ENCODE assay signal across 26 cellular contexts in genomic region chr16:21338537-21339268, GRCh38.
DNase-seq lines count a peak whose midpoint lies in the region; ATAC-seq lines count a peak whose summit lies in the region.
"Had no signal": no experiment of that assay in that cellular context is flagged by ENCODE, and none has a peak within 500 bp of the region (broad histone marks: within the 10 kb centered on the region; RNA-seq: fewer than 3 reads in every experiment).

No MANE protein-coding gene starts in this region.

- intact Hi-C loops in activated CD4-positive, alpha-beta T cell treated with anti-CD3 and anti-CD28 coated beads for 36 hours (cut with DNase I, micrococcal nuclease), result no loop called here
- intact Hi-C loops in activated CD4-positive, alpha-beta T cell treated with anti-CD3 and anti-CD28 coated beads, Interleukin-2, amount 10 ng/mL, durations not matched to agents 24 days and 14 days (cut with micrococcal nuclease), result no loop called here

- H3K27me3 Mint-ChIP-seq in activated CD4-positive, alpha-beta T cell treated with anti-CD3 and anti-CD28 coated beads for 36 hours, result peaks cover 13% of the 10 kb centered on the region
- H3K27me3 Mint-ChIP-seq in activated CD4-positive, alpha-beta T cell treated with anti-CD3 and anti-CD28 coated beads, Interleukin-2, amount 10 ng/mL, durations not matched to agents 24 days and 14 days, result peaks cover 15% of the 10 kb centered on the region
- H3K27me3 Mint-ChIP-seq in stimulated activated naive CD8-positive, alpha-beta T cell treated with anti-CD3 and anti-CD28 coated beads, Interleukin-15, amount 100 ng/mL, for 72 hours, result peaks cover 16% of the 10 kb centered on the region
- H3K27me3 Mint-ChIP-seq: dendritic cell treated with granulocyte-macrophage colony-stimulating factor and Interleukin-4, amounts not matched to agents 40 ng/mL and 50 ng/mL, for 4 days; stimulated activated naive B cell treated with anti-CD40 and anti-IgM and Interleukin-4, amounts not matched to agents 10 μg/mL and 1 μg/mL and 100 μg/mL, for 72 hours had no signal

- ATAC-seq in activated CD4-positive, alpha-beta T cell treated with anti-CD3 and anti-CD28 coated beads for 36 hours, result peak; percentile 93
- peak; percentile 81 for ATAC-seq in stimulated activated naive CD8-positive, alpha-beta T cell treated with anti-CD3 and anti-CD28 coated beads, Interleukin-15, Interleukin-2, amounts not matched to agents 100 U/mL and 50 U/mL, for 24 hours
- no peak for ATAC-seq in stimulated activated naive CD8-positive, alpha-beta T cell treated with anti-CD3 and anti-CD28 coated beads, Interleukin-15, amount 100 ng/mL, for 72 hours
- ATAC-seq: foreskin keratinocyte; naive thymus-derived CD8-positive, alpha-beta T cell; psoas muscle; stimulated activated naive B cell treated with anti-CD40 and anti-IgM and Interleukin-4, amounts not matched to agents 10 μg/mL and 1 μg/mL and 100 μg/mL, for 72 hours had no signal

- DNase-seq in activated CD4-positive, alpha-beta T cell treated with anti-CD3 and anti-CD28 coated beads for 36 hours, result no peak
- no peak for DNase-seq in activated CD4-positive, alpha-beta T cell treated with anti-CD3 and anti-CD28 coated beads, Interleukin-2, amount 10 ng/mL, durations not matched to agents 24 days and 14 days
- no peak for DNase-seq in stimulated activated naive CD8-positive, alpha-beta T cell treated with anti-CD3 and anti-CD28 coated beads, Interleukin-15, Interleukin-2, amounts not matched to agents 100 U/mL and 50 U/mL, for 24 hours
- DNase-seq in stimulated activated naive CD8-positive, alpha-beta T cell treated with anti-CD3 and anti-CD28 coated beads, Interleukin-15, amount 100 ng/mL, for 72 hours, result no peak
- DNase-seq in epithelial cell of prostate (ENCODE audit: low read depth, low spot score) (peak; percentile 46), COLO829 (ENCODE audit: low spot score) (no peak), dermis blood vessel endothelial cell (no peak), iPS-NIHi7 (ENCODE audit: extremely low spot score) (no peak)
- DNase-seq: activated CD4-positive, alpha-beta T cell treated with anti-CD3 and anti-CD28 coated beads, Interleukin-2, amount 50 U/mL, for 48 hours; activated gamma-delta T cell treated with Interleukin-2 at 50 U/mL for 16 hours; Calu3; esophagus squamous epithelium; foreskin keratinocyte; GM23248; head of caudate nucleus; naive thymus-derived CD8-positive, alpha-beta T cell; NCI-H1436 treated with DMSO at 0.1 percent for 48 hours; NCI-H345; NCI-H748 treated with DMSO at 0.1 percent for 48 hours; occipital lobe; psoas muscle; stimulated activated CD4-positive, alpha-beta T cell treated with anti-CD3 and anti-CD28 coated beads, Interleukin-15, amount 100 ng/mL, for 24 hours; stimulated activated naive B cell treated with anti-CD40 and anti-IgM and Interleukin-4, amounts not matched to agents 10 μg/mL and 1 μg/mL and 100 μg/mL, for 72 hours had no signal

- no peak overlapping the region for H3K27ac ChIP-seq in epithelial cell of prostate
- H3K27ac ChIP-seq: esophagus squamous epithelium, GM23248, psoas muscle, suprapubic skin had no signal

- H3K4me1 Mint-ChIP-seq in activated CD4-positive, alpha-beta T cell treated with anti-CD3 and anti-CD28 coated beads for 36 hours, result no peaks in the 10 kb centered on the region
- H3K4me1 Mint-ChIP-seq in activated CD4-positive, alpha-beta T cell treated with anti-CD3 and anti-CD28 coated beads, Interleukin-2, amount 10 ng/mL, durations not matched to agents 24 days and 14 days, result no peaks in the 10 kb centered on the region
- H3K4me1 Mint-ChIP-seq in stimulated activated naive CD8-positive, alpha-beta T cell treated with anti-CD3 and anti-CD28 coated beads, Interleukin-15, amount 100 ng/mL, for 72 hours, result no peaks in the 10 kb centered on the region
- H3K4me1 Mint-ChIP-seq: central memory CD8-positive, alpha-beta T cell; naive thymus-derived CD8-positive, alpha-beta T cell; stimulated activated naive B cell treated with anti-CD40 and anti-IgM and Interleukin-4, amounts not matched to agents 10 μg/mL and 1 μg/mL and 100 μg/mL, for 72 hours had no signal

- CTCF ChIA-PET in activated CD4-positive, alpha-beta T cell treated with anti-CD3 and anti-CD28 coated beads for 36 hours (lab: Charles Lee), result interaction anchor here (0.7 kb wide), 1 partner anchor 191 kb away, joined by 3 read pairs; no protein-coding TSS in a partner anchor

- POLR2A ChIA-PET in activated CD4-positive, alpha-beta T cell treated with anti-CD3 and anti-CD28 coated beads for 36 hours (lab: Charles Lee), result no interaction called here

- H3K27ac Mint-ChIP-seq in activated CD4-positive, alpha-beta T cell treated with anti-CD3 and anti-CD28 coated beads for 36 hours, result no peak overlapping the region
- no peak overlapping the region for H3K27ac Mint-ChIP-seq in activated CD4-positive, alpha-beta T cell treated with anti-CD3 and anti-CD28 coated beads, Interleukin-2, amount 10 ng/mL, durations not matched to agents 24 days and 14 days
- H3K27ac Mint-ChIP-seq in stimulated activated naive CD8-positive, alpha-beta T cell treated with anti-CD3 and anti-CD28 coated beads, Interleukin-15, amount 100 ng/mL, for 72 hours, result no peak overlapping the region
- H3K27ac Mint-ChIP-seq: dendritic cell treated with granulocyte-macrophage colony-stimulating factor and Interleukin-4, amounts not matched to agents 40 ng/mL and 50 ng/mL, for 4 days; naive thymus-derived CD8-positive, alpha-beta T cell; stimulated activated naive B cell treated with anti-CD40 and anti-IgM and Interleukin-4, amounts not matched to agents 10 μg/mL and 1 μg/mL and 100 μg/mL, for 72 hours had no signal

- no peaks in the 10 kb centered on the region for H3K9me3 Mint-ChIP-seq in activated CD4-positive, alpha-beta T cell treated with anti-CD3 and anti-CD28 coated beads for 36 hours (ENCODE audit: low read depth)
- no peaks in the 10 kb centered on the region for H3K9me3 Mint-ChIP-seq in activated CD4-positive, alpha-beta T cell treated with anti-CD3 and anti-CD28 coated beads, Interleukin-2, amount 10 ng/mL, durations not matched to agents 24 days and 14 days
- no peaks in the 10 kb centered on the region for H3K9me3 Mint-ChIP-seq in stimulated activated naive CD8-positive, alpha-beta T cell treated with anti-CD3 and anti-CD28 coated beads, Interleukin-15, amount 100 ng/mL, for 72 hours
- H3K9me3 Mint-ChIP-seq: central memory CD8-positive, alpha-beta T cell; stimulated activated naive B cell treated with anti-CD40 and anti-IgM and Interleukin-4, amounts not matched to agents 10 μg/mL and 1 μg/mL and 100 μg/mL, for 72 hours had no signal

- H3K4me3 Mint-ChIP-seq in activated CD4-positive, alpha-beta T cell treated with anti-CD3 and anti-CD28 coated beads for 36 hours, result no peak overlapping the region
- H3K4me3 Mint-ChIP-seq in activated CD4-positive, alpha-beta T cell treated with anti-CD3 and anti-CD28 coated beads, Interleukin-2, amount 10 ng/mL, durations not matched to agents 24 days and 14 days, result no peak overlapping the region
- no peak overlapping the region for H3K4me3 Mint-ChIP-seq in stimulated activated naive CD8-positive, alpha-beta T cell treated with anti-CD3 and anti-CD28 coated beads, Interleukin-15, amount 100 ng/mL, for 72 hours
- H3K4me3 Mint-ChIP-seq: central memory CD8-positive, alpha-beta T cell; dendritic cell treated with granulocyte-macrophage colony-stimulating factor and Interleukin-4, amounts not matched to agents 40 ng/mL and 50 ng/mL, for 4 days; naive thymus-derived CD8-positive, alpha-beta T cell; stimulated activated naive B cell treated with anti-CD40 and anti-IgM and Interleukin-4, amounts not matched to agents 10 μg/mL and 1 μg/mL and 100 μg/mL, for 72 hours had no signal

- no peaks in the 10 kb centered on the region for H3K36me3 Mint-ChIP-seq in activated CD4-positive, alpha-beta T cell treated with anti-CD3 and anti-CD28 coated beads for 36 hours (ENCODE audit: low read depth)
- no peaks in the 10 kb centered on the region for H3K36me3 Mint-ChIP-seq in activated CD4-positive, alpha-beta T cell treated with anti-CD3 and anti-CD28 coated beads, Interleukin-2, amount 10 ng/mL, durations not matched to agents 24 days and 14 days (ENCODE audit: low read depth)
